In genomic region chr11:35629914-35630313, GRCh38 we compare ENCODE assay signal across 13 cellular contexts. TPM values are rescaled to one million over a fixed set of nuclear protein-coding genes. Genes with fewer than 3 reads are reported as not detected.
DNase-seq lines count a peak whose midpoint lies in the region; TF ChIP-seq lines count a peak whose summit lies in the region.
"Had no signal": no experiment of that assay in that cellular context is flagged by ENCODE, and none has a peak within 500 bp of the region (broad histone marks: within the 10 kb centered on the region; RNA-seq: fewer than 3 reads in every experiment).

No MANE protein-coding gene starts in this region.

- H3K9me2 ChIP-seq in PC-9 (ENCODE audit: insufficient read depth): no peaks in the 10 kb centered on the region

- H3K9me3 Mint-ChIP-seq in CD4-positive, alpha-beta memory T cell: no peaks in the 10 kb centered on the region
- H3K9me3 Mint-ChIP-seq: memory B cell, T-cell had no signal

- H3K4me1 ChIP-seq in PC-9 (replicated peaks; ENCODE audit: insufficient read depth): peaks cover 18% of the 10 kb centered on the region
- peaks cover 0 to 3% of the 10 kb centered on the region in 2 experiments for H3K4me1 ChIP-seq in trophoblast cell (ENCODE audit: control insufficient read depth in 1 of 2, insufficient read depth in 2 of 2, low read length in 2 of 2)
- no peaks in the 10 kb centered on the region for H3K4me1 ChIP-seq in BE2C
- no peaks in the 10 kb centered on the region for H3K4me1 ChIP-seq in CD4-positive, alpha-beta memory T cell (ENCODE audit: insufficient read depth, low read length)

- H3K27me3 ChIP-seq in PC-9 (ENCODE audit: insufficient read depth, low read depth) (no peaks in the 10 kb centered on the region), trophoblast cell (ENCODE audit: insufficient read depth, low read length) (no peaks in the 10 kb centered on the region), BE2C (no peaks in the 10 kb centered on the region)
- peaks cover 5% of the 10 kb centered on the region for H3K27me3 ChIP-seq in CD4-positive, alpha-beta memory T cell (ENCODE audit: insufficient read depth, low read length)

- H3K4me2 ChIP-seq in PC-9 (peak overlapping the region; percentile 49), trophoblast cell (ENCODE audit: low read length) (no peak overlapping the region)

- H3K4me1 Mint-ChIP-seq in CD4-positive, alpha-beta memory T cell: no peaks in the 10 kb centered on the region
- H3K4me1 Mint-ChIP-seq: memory B cell, T-cell had no signal

- POLR2A ChIA-PET in PC-9 (lab: Charles Lee; ENCODE audit: unreplicated experiment): interaction anchor here (0.6 to 1.0 kb wide), 5 partner anchors 84 to 1837 kb away, joined by 3 to 8 read pairs (median 6); no protein-coding TSS in a partner anchor
- POLR2A ChIA-PET in CD4-positive, alpha-beta memory T cell (lab: Charles Lee; ENCODE audit: partially characterized antibody): no interaction called here

- TF ChIP-seq CTCF in PC-9 (conservative IDR thresholded peaks at IDR 0.05) (no peak), BE2C (IDR thresholded peaks at IDR 0.05; ENCODE audit: low read depth, low read length) (no peak)

- no peak overlapping the region for H3K14ac ChIP-seq in trophoblast cell (ENCODE audit: low read length)

- no peaks in the 10 kb centered on the region for H3K36me3 ChIP-seq in PC-9 (ENCODE audit: low read depth)
- H3K36me3 ChIP-seq in trophoblast cell (ENCODE audit: control insufficient read depth in 1 of 2, insufficient read depth in 2 of 2, low read length in 2 of 2): no peaks in the 10 kb centered on the region
- no peaks in the 10 kb centered on the region for H3K36me3 ChIP-seq in BE2C
- H3K36me3 ChIP-seq in CD4-positive, alpha-beta memory T cell (ENCODE audit: insufficient read depth, low read length): no peaks in the 10 kb centered on the region

- no peak overlapping the region for H4K12ac ChIP-seq in trophoblast cell (ENCODE audit: low read depth, low read length)

- H3K23ac ChIP-seq in trophoblast cell (ENCODE audit: low read length): no peak overlapping the region

- H3K27ac Mint-ChIP-seq in CD4-positive, alpha-beta memory T cell: no peak overlapping the region
- H3K27ac Mint-ChIP-seq: memory B cell, T-cell had no signal

- no peak overlapping the region for H3K18ac ChIP-seq in trophoblast cell (ENCODE audit: low read length)

- H3K36me3 Mint-ChIP-seq in CD4-positive, alpha-beta memory T cell: no peaks in the 10 kb centered on the region
- H3K36me3 Mint-ChIP-seq: memory B cell, T-cell had no signal

- H4K8ac ChIP-seq in trophoblast cell (ENCODE audit: low read depth, low read length): no peak overlapping the region

- H3K79me2 ChIP-seq in PC-9 (ENCODE audit: low read depth) (no peaks in the 10 kb centered on the region), trophoblast cell (ENCODE audit: control insufficient read depth, insufficient read depth, low read length, poor library complexity) (no peaks in the 10 kb centered on the region)

- WGBS in trophoblast cell (ENCODE audit: extremely low coverage, insufficient coverage, insufficient read length): no CpG with 5 or more reads among the region's 6 CpGs

- peak; percentile 99 for DNase-seq in EH (ENCODE audit: low read depth)
- DNase-seq in PC-9: peak; percentile 79 to 98
- DNase-seq in epithelial cell of prostate (ENCODE audit: low read depth, low spot score): peak; percentile 87
- DNase-seq in trophoblast cell: peak; percentile 86 to 94
- no peak for DNase-seq in BE2C
- no peak for DNase-seq in retina
- no peak for DNase-seq in CD4-positive, alpha-beta memory T cell
- DNase-seq in Ammon's horn (ENCODE audit: low spot score): no peak
- DNase-seq: activated T-cell treated with anti-CD3 and anti-CD28 coated beads, Interleukin-2, amount 50 U/mL, for 48 hours; NCI-H146; stimulated activated CD4-positive, alpha-beta T cell treated with anti-CD3 and anti-CD28 coated beads, Interleukin-2, amount 100 ng/mL, for 24 hours; T-cell had no signal

- H2BK12ac ChIP-seq in trophoblast cell (ENCODE audit: low read length): no peak overlapping the region

- BruUV-seq in PC-9 (replicated peaks; lab: Mats Ljungman, UMichigan): no TSS peak

- peaks cover 44 to 46% of the 10 kb centered on the region in 2 donors for H3K27me3 Mint-ChIP-seq in CD4-positive, alpha-beta memory T cell

- H2AK5ac ChIP-seq in trophoblast cell (ENCODE audit: low read length): no peak overlapping the region

- no peak overlapping the region for H3K9ac ChIP-seq in trophoblast cell (ENCODE audit: low read length)

- H3K79me1 ChIP-seq in trophoblast cell (ENCODE audit: low read length): no peaks in the 10 kb centered on the region

- H3K4me3 Mint-ChIP-seq in CD4-positive, alpha-beta memory T cell: no peak overlapping the region
- H3K4me3 Mint-ChIP-seq: memory B cell, T-cell had no signal

- H3K4me3 ChIP-seq in PC-9 (0 out of 2 replicates have a peak overlapping the region, but pooled peaks have one; percentile 10), trophoblast cell (ENCODE audit: low read depth, low read length) (no peak overlapping the region), BE2C (ENCODE audit: low read depth, low read length) (no peak overlapping the region)
- H3K4me3 ChIP-seq in CD4-positive, alpha-beta memory T cell (ENCODE audit: low read length in 2 of 2): no peak overlapping the region

- H3K4ac ChIP-seq in trophoblast cell (ENCODE audit: low read depth, low read length): no peak overlapping the region

- no peaks in the 10 kb centered on the region for H4K20me1 ChIP-seq in PC-9 (ENCODE audit: insufficient read depth)

- no peak overlapping the region for H2BK5ac ChIP-seq in trophoblast cell (ENCODE audit: low read depth, low read length, poor library complexity)

- CTCF ChIA-PET in PC-9 (lab: Charles Lee): interaction anchor here (0.6 kb wide), 1 partner anchor 10 kb away, joined by 3 read pairs; no protein-coding TSS in a partner anchor
- CTCF ChIA-PET in CD4-positive, alpha-beta memory T cell (lab: Charles Lee; ENCODE audit: partially characterized antibody): interaction anchor here (0.9 to 1.3 kb wide), 2 partner anchors 20 to 192 kb away, joined by 3 read pairs; no protein-coding TSS in a partner anchor

- no peak overlapping the region for H2BK120ac ChIP-seq in trophoblast cell (ENCODE audit: insufficient read depth, low read length, poor library complexity)

- H4K91ac ChIP-seq in trophoblast cell (ENCODE audit: low read depth, low read length): no peak overlapping the region

- H3K9me3 ChIP-seq in PC-9 (ENCODE audit: insufficient read depth, low read depth) (no peaks in the 10 kb centered on the region), trophoblast cell (ENCODE audit: insufficient read depth, low read depth, low read length) (no peaks in the 10 kb centered on the region), BE2C (no peaks in the 10 kb centered on the region)
- no peaks in the 10 kb centered on the region for H3K9me3 ChIP-seq in CD4-positive, alpha-beta memory T cell (ENCODE audit: control insufficient read depth in 1 of 2, low read length in 2 of 2)

- intact Hi-C loops in PC-9 (cut with micrococcal nuclease; ENCODE audit: unreplicated experiment): loop anchor here (1.0 kb wide), 1 partner anchor 8 kb away; no protein-coding TSS in a partner anchor
- intact Hi-C loops in CD4-positive, alpha-beta memory T cell (cut with micrococcal nuclease): no loop called here

- no peak overlapping the region for H2AFZ ChIP-seq in PC-9
- no peak overlapping the region for H2AFZ ChIP-seq in trophoblast cell (ENCODE audit: insufficient read depth, low read length, poor library complexity)

- H3F3A ChIP-seq in PC-9 (ENCODE audit: insufficient read depth, low read depth): peaks cover 23% of the 10 kb centered on the region

- peak overlapping the region; percentile 49 for H3K27ac ChIP-seq in PC-9
- peak overlapping the region; percentile 73 for H3K27ac ChIP-seq in epithelial cell of prostate
- no peak overlapping the region for H3K27ac ChIP-seq in trophoblast cell (ENCODE audit: low read depth, low read length)
- no peak overlapping the region for H3K27ac ChIP-seq in CD4-positive, alpha-beta memory T cell (ENCODE audit: low read depth, low read length)

RNA-seq across cellular contexts. Expression of gene FJX1, which starts 11.7 kb away (rescaled TPM):
- total RNA-seq in PC-9 (2021): 14.8 and 17.5 TPM in 2 replicates
- polyA plus RNA-seq in trophoblast cell (2013): 19.3 and 21.1 TPM in 2 replicates
- polyA plus RNA-seq in BE2C (2012; ENCODE audit: insufficient read depth, insufficient read length, low read depth): 14.3 TPM
- not detected for total RNA-seq in CD4-positive, alpha-beta memory T cell
- polyA plus RNA-seq in CD4-positive, alpha-beta memory T cell: under 1 TPM in 1 of 2 donors, not detected in 1; 0.10 TPM

RNA-seq across cellular contexts. Expression of gene TRIM44, which starts 32.7 kb away (rescaled TPM):
- total RNA-seq in PC-9 (2021): 91.7 and 100 TPM in 2 replicates
- 14.8 and 17.3 TPM in 2 replicates for polyA plus RNA-seq in trophoblast cell (2013)
- polyA plus RNA-seq in BE2C (2012; ENCODE audit: insufficient read depth, insufficient read length, low read depth): 16.1 TPM
- total RNA-seq in CD4-positive, alpha-beta memory T cell: 10 to 100 TPM; 49.8 to 53.1 TPM
- polyA plus RNA-seq in CD4-positive, alpha-beta memory T cell: 10 to 100 TPM; 34.7 to 47.6 TPM

Comparison
In these comparisons a context has a peak if more than half of its experiments do, and no peak if none do; other contexts are left out.
1. DNase-seq: peak in EH (single experiment), PC-9 (2 of 2), epithelial cell of prostate (single experiment) and trophoblast cell (2 of 2); none in BE2C (single experiment), retina (single experiment), CD4-positive, alpha-beta memory T cell (0 of 5) and Ammon's horn (single experiment).
2. H3K27ac ChIP-seq: peak in PC-9 (single experiment) and epithelial cell of prostate (single experiment); none in trophoblast cell (single experiment) and CD4-positive, alpha-beta memory T cell (single experiment).
3. RNA of gene FJX1, which starts 11.7 kb away (total RNA-seq): 14.8 to 17.5 TPM in PC-9; not detected in CD4-positive, alpha-beta memory T cell; every median in the first group is over 10 times any median in the second.